ENCODE assay signal across 14 cellular contexts in genomic region chr5:95080026-95080425, GRCh38.
A peak's percentile ranks its signal among the peaks of the same experiment; 100 is the strongest.
DNase-seq lines count a peak whose midpoint lies in the region; ATAC-seq and TF ChIP-seq lines count a peak whose summit lies in the region.
"Had no signal": no experiment of that assay in that cellular context is flagged by ENCODE, and none has a peak within 500 bp of the region (broad histone marks: within the 10 kb centered on the region; RNA-seq: fewer than 3 reads in every experiment).

No MANE protein-coding gene starts in this region.

- H3K9ac ChIP-seq in BLaER1 treated with 17β-estradiol and CSF1 and Interleukin-3, amounts not matched to agents 10 nM and 100 nM: peak overlapping the region in 6 of 11 experiments; percentile 70 to 83 (median 76); a peak in 11 of 22 replicates
- H3K9ac ChIP-seq in PC-3 (ENCODE audit: low read length): peak overlapping the region; percentile 81

- H2AFZ ChIP-seq in PC-3 (ENCODE audit: low read length): no peak overlapping the region

- DNase-seq in PC-3: no peak
- DNase-seq in epithelial cell of proximal tubule (ENCODE audit: low read depth): no peak
- DNase-seq in HPDE6-E6E7 (ENCODE audit: extremely low spot score): no peak
- no peak for DNase-seq in NCI-H2081 treated with DMSO at 0.1 percent for 48 hours (lab: John Stamatoyannopoulos, UW)
- DNase-seq in inferior parietal cortex (ENCODE audit: extremely low spot score): no peak
- DNase-seq in C1 segment of cervical spinal cord (lab: John Stamatoyannopoulos, UW): no peak
- DNase-seq: activated gamma-delta T cell treated with Interleukin-2 at 50 U/mL for 16 hours, cerebellar nuclear complex, head of caudate nucleus, NCI-H1105, NCI-H446, pancreas had no signal

- peaks cover 10 to 76% (median 19%) of the 10 kb centered on the region in 10 experiments for H3K4me1 ChIP-seq in BLaER1 treated with 17β-estradiol and CSF1 and Interleukin-3, amounts not matched to agents 10 nM and 100 nM
- H3K4me1 ChIP-seq in PC-3 (ENCODE audit: insufficient read depth, low read length) (peaks cover 28% of the 10 kb centered on the region), neutrophil (ENCODE audit: control insufficient read depth in 1 of 2, insufficient read depth in 1 of 2, low read depth in 1 of 2, low read length in 1 of 2) (peaks cover 61 to 64% of the 10 kb centered on the region in 2 experiments)
- H3K4me1 ChIP-seq: pancreas had no signal

- H3K27me3 ChIP-seq in BLaER1 treated with 17β-estradiol and CSF1 and Interleukin-3, amounts not matched to agents 10 nM and 100 nM: no peaks in the 10 kb centered on the region; a peak in 1 of 22 replicates
- H3K27me3 ChIP-seq in PC-3 (ENCODE audit: low read length) (no peaks in the 10 kb centered on the region), neutrophil (no peaks in the 10 kb centered on the region)
- H3K27me3 ChIP-seq: pancreas had no signal

- peak overlapping the region in 8 of 10 experiments; percentile 57 to 72 (median 69); a peak in 16 of 20 replicates for H3K4me3 ChIP-seq in BLaER1 treated with 17β-estradiol and CSF1 and Interleukin-3, amounts not matched to agents 10 nM and 100 nM
- peak overlapping the region; percentile 77 for H3K4me3 ChIP-seq in PC-3 (ENCODE audit: low read length)
- H3K4me3 ChIP-seq in epithelial cell of proximal tubule (ENCODE audit: low read depth, low read length): peak overlapping the region; percentile 53
- peak overlapping the region; percentile 67 to 79 for H3K4me3 ChIP-seq in neutrophil (ENCODE audit: low read depth in 1 of 2, low read length in 1 of 2)

- peak overlapping the region in 6 of 11 experiments; percentile 69 to 83 (median 78); a peak in 8 of 22 replicates for H3K27ac ChIP-seq in BLaER1 treated with 17β-estradiol and CSF1 and Interleukin-3, amounts not matched to agents 10 nM and 100 nM
- H3K27ac ChIP-seq in PC-3 (ENCODE audit: low read length) (no peak overlapping the region), neutrophil (peak overlapping the region; percentile 90)

- peaks cover 0 to 10% (median 0%) of the 10 kb centered on the region in 11 experiments; a peak in 2 of 22 replicates for H3K36me3 ChIP-seq in BLaER1 treated with 17β-estradiol and CSF1 and Interleukin-3, amounts not matched to agents 10 nM and 100 nM
- H3K36me3 ChIP-seq in PC-3 (ENCODE audit: low read depth, low read length) (no peaks in the 10 kb centered on the region), neutrophil (no peaks in the 10 kb centered on the region)
- H3K36me3 ChIP-seq: pancreas had no signal

- BruUV-seq in PC-3 (replicated peaks; lab: Mats Ljungman, UMichigan): no TSS peak

- peaks cover 0 to 10% (median 0%) of the 10 kb centered on the region in 11 experiments; a peak in 5 of 22 replicates for H3K9me3 ChIP-seq in BLaER1 treated with 17β-estradiol and CSF1 and Interleukin-3, amounts not matched to agents 10 nM and 100 nM (replicated peaks in 1 of 11)
- H3K9me3 ChIP-seq in PC-3 (ENCODE audit: low read length) (no peaks in the 10 kb centered on the region), neutrophil (no peaks in the 10 kb centered on the region)
- H3K9me3 ChIP-seq: pancreas had no signal

- H3K9me2 ChIP-seq in PC-3 (replicated peaks; ENCODE audit: low read length): no peaks in the 10 kb centered on the region

- no peaks in the 10 kb centered on the region for H3F3A ChIP-seq in PC-3 (ENCODE audit: low read length, unreplicated experiment)

- peak overlapping the region in 8 of 11 experiments; percentile 55 to 99 (median 80); a peak in 16 of 22 replicates for H3K4me2 ChIP-seq in BLaER1 treated with 17β-estradiol and CSF1 and Interleukin-3, amounts not matched to agents 10 nM and 100 nM
- peak overlapping the region; percentile 89 for H3K4me2 ChIP-seq in PC-3 (ENCODE audit: low read length)

- no peak for ATAC-seq in PC-3
- ATAC-seq: pancreas had no signal

- H3K79me2 ChIP-seq in PC-3 (ENCODE audit: low read length): peaks cover 17% of the 10 kb centered on the region

- POLR2A ChIA-PET in PC-3 (lab: Charles Lee; ENCODE audit: unreplicated experiment): no interaction called here

- TF ChIP-seq CTCF in PC-3 (conservative IDR thresholded peaks at IDR 0.05; ENCODE audit: low read depth, low read length) (no peak), epithelial cell of proximal tubule (conservative IDR thresholded peaks at IDR 0.05; ENCODE audit: low read depth, low read length) (no peak), neutrophil (IDR thresholded peaks at IDR 0.05) (no peak)

- H4K20me1 ChIP-seq in BLaER1 treated with 17β-estradiol and CSF1 and Interleukin-3, amounts not matched to agents 10 nM and 100 nM: peaks cover 0 to 55% (median 0%) of the 10 kb centered on the region in 11 experiments; a peak in 7 of 22 replicates
- peaks cover 13% of the 10 kb centered on the region; the same call in 1 of the 2 replicates for H4K20me1 ChIP-seq in PC-3 (ENCODE audit: low read length)

- CTCF ChIA-PET in PC-3 (lab: Charles Lee): interaction anchor here (0.6 kb wide), 1 partner anchor 159 kb away, joined by 4 read pairs; no protein-coding TSS in a partner anchor

- intact Hi-C loops in PC-3 (cut with micrococcal nuclease): loop anchor here (2.0 kb wide), 3 partner anchors 27 to 159 kb away; no protein-coding TSS in a partner anchor
